7 cellular contexts compared by ENCODE assay signal in the genomic region with DNA sequence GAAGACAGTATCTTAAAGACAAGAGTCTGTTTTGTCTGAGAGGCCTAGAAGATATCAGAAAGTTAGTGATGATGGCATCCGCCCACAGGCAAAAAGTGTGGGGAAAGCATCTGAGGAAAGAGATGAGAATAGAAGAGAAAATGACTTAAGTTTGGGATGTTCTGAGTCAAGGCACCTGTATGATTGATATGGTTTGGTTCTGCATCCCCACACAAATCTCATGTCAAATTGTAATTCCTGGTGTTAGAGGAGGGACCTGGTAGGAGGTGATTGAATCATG.
"Had no signal": no experiment of that assay in that cellular context is flagged by ENCODE, and none has a peak within 500 bp of the region (broad histone marks: within the 10 kb centered on the region; RNA-seq: fewer than 3 reads in every experiment).

No MANE protein-coding gene starts in this region.

- H3K27ac ChIP-seq: HL-60 had no signal

- H3K9me3 Mint-ChIP-seq: H9 had no signal

- H3K4me1 Mint-ChIP-seq: IgD-negative memory B cell had no signal

- H3K4me3 Mint-ChIP-seq: H9, IgD-negative memory B cell had no signal

- H3K27ac Mint-ChIP-seq: H9, IgD-negative memory B cell had no signal

- H3K36me3 Mint-ChIP-seq: IgD-negative memory B cell had no signal

- ATAC-seq: HepG2 had no signal

- DNase-seq: GOT3, H9, HCEC 1CT, KBM-7 had no signal

- H3K27me3 Mint-ChIP-seq: IgD-negative memory B cell had no signal
